15 cellular contexts compared by ENCODE assay signal in genomic region chrX:111181883-111182400, GRCh38.
A peak's percentile ranks its signal among the peaks of the same experiment; 100 is the strongest.
DNase-seq lines count a peak whose midpoint lies in the region; ATAC-seq and TF ChIP-seq lines count a peak whose summit lies in the region.
"Had no signal": no experiment of that assay in that cellular context is flagged by ENCODE, and none has a peak within 500 bp of the region (broad histone marks: within the 10 kb centered on the region; RNA-seq: fewer than 3 reads in every experiment).

No MANE protein-coding gene starts in this region.

- DNase-seq in DMS 273 treated with DMSO at 0.1 percent for 48 hours (lab: John Stamatoyannopoulos, UW): peak; percentile 39
- peak; percentile 77 for DNase-seq in NCI-H128 (lab: John Stamatoyannopoulos, UW; ENCODE audit: unreplicated experiment)
- peak; percentile 54 for DNase-seq in NCI-H510A (lab: John Stamatoyannopoulos, UW)
- peak; percentile 11 for DNase-seq in glutamatergic neuron
- no peak for DNase-seq in stimulated activated naive CD4-positive, alpha-beta T cell treated with Interleukin-2 at 50 U/mL for 16 hours (lab: John Stamatoyannopoulos, UW)
- DNase-seq in NCI-H446 treated with DMSO at 0.1 percent for 48 hours (lab: John Stamatoyannopoulos, UW): no peak
- DNase-seq in chondrocyte (ENCODE audit: low spot score): no peak
- DNase-seq: activated CD4-positive, CD25-positive, alpha-beta regulatory T cell treated with anti-CD3 and anti-CD28 coated beads, Interleukin-2, amount 50 U/mL, for 72 hours; activated gamma-delta T cell; foreskin fibroblast; IMR-90; left ventricle myocardium inferior; ovary; stimulated activated CD4-positive, alpha-beta T cell treated with anti-CD3 and anti-CD28 coated beads, Interleukin-4, amount 100 ng/mL, for 4 hours had no signal

- no peak for ATAC-seq in GM18861 (IDR thresholded peaks at IDR 0.05; ENCODE audit: unreplicated experiment)

- H3K36me3 Mint-ChIP-seq in glutamatergic neuron (ENCODE audit: unreplicated experiment) (no peaks in the 10 kb centered on the region), chondrocyte (ENCODE audit: low read depth) (no peaks in the 10 kb centered on the region)

- H3K27ac Mint-ChIP-seq in glutamatergic neuron (ENCODE audit: unreplicated experiment): peak overlapping the region; percentile 84
- no peak overlapping the region for H3K27ac Mint-ChIP-seq in chondrocyte (ENCODE audit: unreplicated experiment)

- H3K9me3 Mint-ChIP-seq in glutamatergic neuron (ENCODE audit: unreplicated experiment) (no peaks in the 10 kb centered on the region), chondrocyte (ENCODE audit: low read depth) (no peaks in the 10 kb centered on the region)

- no peaks in the 10 kb centered on the region for H3K27me3 Mint-ChIP-seq in glutamatergic neuron (ENCODE audit: unreplicated experiment)
- no peaks in the 10 kb centered on the region for H3K27me3 Mint-ChIP-seq in chondrocyte (ENCODE audit: low read depth)

- H3K4me1 Mint-ChIP-seq in glutamatergic neuron (ENCODE audit: low read depth, unreplicated experiment): peaks cover 14% of the 10 kb centered on the region
- no peaks in the 10 kb centered on the region for H3K4me1 Mint-ChIP-seq in chondrocyte (ENCODE audit: low read depth)

- TF ChIP-seq CTCF in glutamatergic neuron (IDR thresholded peaks at IDR 0.05; ENCODE audit: partially characterized antibody, unreplicated experiment) (no peak), chondrocyte (IDR thresholded peaks at IDR 0.05) (no peak)

- H3K4me3 Mint-ChIP-seq in glutamatergic neuron (ENCODE audit: unreplicated experiment) (no peak overlapping the region), chondrocyte (ENCODE audit: unreplicated experiment) (no peak overlapping the region)

Comparison
In these comparisons a context has a peak if more than half of its experiments do, and no peak if none do; other contexts are left out.
1. DNase-seq: peak in DMS 273 treated with DMSO at 0.1 percent for 48 hours (single experiment), NCI-H128 (single experiment), NCI-H510A (single experiment) and glutamatergic neuron (single experiment); none in stimulated activated naive CD4-positive, alpha-beta T cell treated with Interleukin-2 at 50 U/mL for 16 hours (single experiment), NCI-H446 treated with DMSO at 0.1 percent for 48 hours (single experiment) and chondrocyte (single experiment).